1 cellular context compared by ENCODE assay signal in genomic region chr19:2131012-2131975, GRCh38.
TF ChIP-seq lines count a peak whose summit lies in the region.

No MANE protein-coding gene starts in this region.

TF ChIP-seq in K562, 482 proteins besides CTCF, POLR2A, EP300 and RAD21:
- peak; percentile 33; the same call in 1 of the 2 replicates for TF ChIP-seq RBFOX2 (IDR thresholded peaks at IDR 0.05; ENCODE audit: low read depth, low read length)
